Comparison of ENCODE assay signal across 8 cellular contexts in the genomic region with DNA sequence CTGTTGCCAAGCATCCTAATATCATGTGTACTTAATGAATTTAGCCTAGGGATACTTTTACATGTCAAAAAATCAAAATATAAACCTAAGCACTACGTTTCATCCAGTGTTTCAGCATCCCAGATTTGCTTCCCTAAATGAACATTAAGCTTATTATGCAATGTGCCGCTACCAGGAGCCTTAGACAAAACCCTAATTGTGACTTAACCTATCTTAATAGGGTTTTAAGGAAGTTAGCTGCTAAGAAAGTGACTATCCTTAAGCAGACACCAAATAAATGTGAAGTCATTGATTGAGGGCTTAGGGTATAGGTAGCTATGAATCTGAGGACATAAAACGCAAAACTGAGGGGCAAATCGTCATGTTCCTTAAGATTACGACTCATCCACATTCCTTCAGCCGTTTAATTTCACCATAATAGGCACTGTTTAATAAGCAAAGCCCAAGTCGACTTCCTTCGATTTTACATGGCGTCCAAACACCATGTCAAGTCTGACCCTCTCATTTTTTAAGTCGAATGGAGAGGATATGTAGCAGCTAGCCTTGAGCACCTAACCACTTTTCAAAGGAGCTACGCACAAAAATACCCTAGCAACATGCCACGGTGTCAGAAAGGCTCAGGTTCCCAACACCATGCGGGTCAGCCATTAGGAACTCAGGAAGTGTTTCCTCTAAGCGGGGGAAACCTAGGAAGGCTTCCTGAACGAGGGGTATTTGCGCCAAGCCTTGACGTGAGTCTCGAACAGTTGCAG. TPM values are rescaled to one million over a fixed set of nuclear protein-coding genes. Genes with fewer than 3 reads are reported as not detected.
DNase-seq lines count a peak whose midpoint lies in the region; ATAC-seq and TF ChIP-seq lines count a peak whose summit lies in the region.

No MANE protein-coding gene starts in this region.

- WGBS in GM23248 (ENCODE audit: low coverage in 1 of 2, low lambda C conversion rate in 2 of 2, missing lambda C conversion rate in 2 of 2), 2 experiments, result 4 to 5% methylated on average over 18 of the region's 18 CpGs
- 5 to 7% methylated on average over 18 of the region's 18 CpGs for WGBS in esophagus, 2 donors
- 7 to 9% (median 8%) methylated on average over 18 of the region's 18 CpGs for WGBS in ovary, 3 donors

- in situ Hi-C loops in GM23248 (cut with MboI), result no loop called here

- H3K9me3 ChIP-seq in A673 (ENCODE audit: low read depth, low read length, poor library complexity, severe bottlenecking), result no peaks in the 10 kb centered on the region
- H3K9me3 ChIP-seq in GM23248 (ENCODE audit: low read depth), result no peaks in the 10 kb centered on the region
- H3K9me3 ChIP-seq in SJSA1 (replicated peaks), result peaks cover 4% of the 10 kb centered on the region; the same call in 1 of the 2 replicates
- H3K9me3 ChIP-seq in esophagus (ENCODE audit: control insufficient read depth in 2 of 2, insufficient read depth in 1 of 2, low read depth in 1 of 2, low read length in 1 of 2), result no peaks in the 10 kb centered on the region
- H3K9me3 ChIP-seq in ovary, result no peaks in the 10 kb centered on the region

- POLR2A ChIA-PET in A673 (lab: Charles Lee; ENCODE audit: low non-redundant PET), result no interaction called here

- H3K27me3 ChIP-seq in A673 (replicated peaks; ENCODE audit: insufficient read depth, low read depth, low read length, poor library complexity) (no peaks in the 10 kb centered on the region), GM23248 (replicated peaks; ENCODE audit: insufficient read depth) (no peaks in the 10 kb centered on the region), SJSA1 (replicated peaks) (no peaks in the 10 kb centered on the region), esophagus (ENCODE audit: control insufficient read depth in 1 of 2, insufficient read depth in 2 of 2, low read length in 2 of 2) (no peaks in the 10 kb centered on the region), ovary (no peaks in the 10 kb centered on the region)

- TF ChIP-seq POLR2A in ovary (IDR thresholded peaks at IDR 0.05), result no peak

- TF ChIP-seq EP300 in ovary (IDR thresholded peaks at IDR 0.05), result no peak

- intact Hi-C loops in A673 (cut with micrococcal nuclease; ENCODE audit: unreplicated experiment), result loop anchor here (2.0 kb wide), 1 partner anchor 40 kb away; no protein-coding TSS in a partner anchor
- intact Hi-C loops in ovary (cut with DNase I), result loop anchor here in 1 of 4 donors (2.0 kb wide), 1 partner anchor 42 kb away; a partner anchor contains a TSS

- H3F3A ChIP-seq in GM23248 (ENCODE audit: insufficient read depth), result peaks cover 42% of the 10 kb centered on the region

- no peaks in the 10 kb centered on the region for H3K9me2 ChIP-seq in GM23248 (ENCODE audit: insufficient read depth)

- peak overlapping the region; percentile 62 for H2AFZ ChIP-seq in GM23248

- H4K20me1 ChIP-seq in GM23248 (ENCODE audit: insufficient read depth), result peaks cover 33% of the 10 kb centered on the region

- H3K36me3 ChIP-seq in A673 (ENCODE audit: insufficient read depth, low read length, poor library complexity, severe bottlenecking), result peaks cover 3% of the 10 kb centered on the region
- no peaks in the 10 kb centered on the region for H3K36me3 ChIP-seq in GM23248 (ENCODE audit: low read depth)
- H3K36me3 ChIP-seq in SJSA1, result peaks cover 47% of the 10 kb centered on the region
- no peaks in the 10 kb centered on the region for H3K36me3 ChIP-seq in esophagus (ENCODE audit: control insufficient read depth in 2 of 2, insufficient read depth in 2 of 2, low read length in 1 of 2)
- H3K36me3 ChIP-seq in ovary, result no peaks in the 10 kb centered on the region

- H3K4me2 ChIP-seq in GM23248 (ENCODE audit: unreplicated experiment), result peak overlapping the region; percentile 100

- TSS peak; percentile 49 for BruUV-seq in A673 (replicated peaks; lab: Mats Ljungman, UMichigan)

- peak overlapping the region; percentile 99 for H3K9ac ChIP-seq in GM23248

- H3K79me2 ChIP-seq in GM23248 (ENCODE audit: insufficient read depth), result peaks cover 90% of the 10 kb centered on the region

- ATAC-seq in HG03442 (IDR thresholded peaks at IDR 0.05; ENCODE audit: unreplicated experiment) (no peak), GM21723 (IDR thresholded peaks at IDR 0.05; ENCODE audit: unreplicated experiment) (no peak)

- H3K4me3 ChIP-seq in A673 (ENCODE audit: low read depth, low read length, poor library complexity, severe bottlenecking) (peak overlapping the region; percentile 71), GM23248 (peak overlapping the region; percentile 96), SJSA1 (peak overlapping the region; percentile 63), esophagus (ENCODE audit: low read depth in 1 of 2, low read length in 2 of 2) (peak overlapping the region; percentile 58 to 96), ovary (peak overlapping the region; percentile 79)

- H3K27ac ChIP-seq in A673 (ENCODE audit: low read depth, low read length, poor library complexity, severe bottlenecking) (peak overlapping the region; percentile 99), GM23248 (peak overlapping the region; percentile 98), SJSA1 (peak overlapping the region; percentile 93), esophagus (ENCODE audit: low read depth in 2 of 2, low read length in 1 of 2) (peak overlapping the region; percentile 99), ovary (peak overlapping the region; percentile 94 to 99)

- CTCF ChIA-PET in A673 (lab: Charles Lee), result no interaction called here

- peaks cover 32% of the 10 kb centered on the region for H3K4me1 ChIP-seq in A673 (ENCODE audit: insufficient read depth, low read length, poor library complexity, severe bottlenecking)
- peaks cover 54% of the 10 kb centered on the region for H3K4me1 ChIP-seq in GM23248 (ENCODE audit: insufficient read depth)
- H3K4me1 ChIP-seq in SJSA1 (replicated peaks), result peaks cover 34% of the 10 kb centered on the region
- H3K4me1 ChIP-seq in esophagus (ENCODE audit: control insufficient read depth in 2 of 2, insufficient read depth in 2 of 2, low read length in 1 of 2), result peaks cover 0 to 3% of the 10 kb centered on the region in 2 donors
- peaks cover 17% of the 10 kb centered on the region for H3K4me1 ChIP-seq in ovary (ENCODE audit: insufficient read depth)

- no peak for TF ChIP-seq CTCF in A673 (conservative IDR thresholded peaks at IDR 0.05; ENCODE audit: low read depth, low read length)
- no peak for TF ChIP-seq CTCF in ovary (IDR thresholded peaks at IDR 0.05)

- DNase-seq in A673 (ENCODE audit: low spot score) (no peak), GM23248 (peak; percentile 76), SJSA1 (ENCODE audit: low read depth in 1 of 2, low spot score in 2 of 2) (no peak), ovary (no peak), LoVo (ENCODE audit: low spot score) (no peak)

RNA-seq across cellular contexts. Expression of a gene that starts 1.1 kb away (rescaled TPM):
- total RNA-seq in A673 (2021) (510 and 581 TPM in 2 replicates), ovary (100 to 1,000 TPM; 158 to 424 (median 359) TPM)
- 707 and 711 TPM in 2 replicates for total RNA-seq in GM23248 (2014; rRNA removed; shearing (Covaris generic))
- polyA plus RNA-seq in GM23248 (2016; fragmentation: Nextera tagmentation; extraction: Ambion mirVana) (602 and 613 TPM in 2 replicates), esophagus (100 to 1,000 TPM; 158 to 197 TPM), ovary (100 to 1,000 TPM; 145 to 616 TPM)
- total RNA-seq in SJSA1 (2014; rRNA removed; shearing (Covaris generic)), result 306 and 544 TPM in 2 replicates

RNA-seq across cellular contexts. Expression of a gene that starts 1.4 kb away (rescaled TPM):
- 342 and 360 TPM in 2 replicates for total RNA-seq in A673 (2021)
- 480 and 499 TPM in 2 replicates for total RNA-seq in GM23248 (2014; rRNA removed; shearing (Covaris generic))
- 512 and 518 TPM in 2 replicates for polyA plus RNA-seq in GM23248 (2016; fragmentation: Nextera tagmentation; extraction: Ambion mirVana)
- 503 and 517 TPM in 2 replicates for total RNA-seq in SJSA1 (2014; rRNA removed; shearing (Covaris generic))
- polyA plus RNA-seq in esophagus, result 10 to 100 TPM; 63.6 to 95.6 TPM
- 100 to 1,000 TPM; 185 to 394 (median 328) TPM for total RNA-seq in ovary
- 100 to 1,000 TPM; 184 to 403 TPM for polyA plus RNA-seq in ovary

RNA-seq across cellular contexts. Expression of a gene that starts 41.7 kb away (rescaled TPM):
- 53.3 and 72.1 TPM in 2 replicates for total RNA-seq in A673 (2021)
- 39.0 and 45.9 TPM in 2 replicates for total RNA-seq in GM23248 (2014; rRNA removed; shearing (Covaris generic))
- polyA plus RNA-seq in GM23248 (2016; fragmentation: Nextera tagmentation; extraction: Ambion mirVana), result 30.9 and 39.7 TPM in 2 replicates
- 74.3 and 74.5 TPM in 2 replicates for total RNA-seq in SJSA1 (2014; rRNA removed; shearing (Covaris generic))
- polyA plus RNA-seq in esophagus, result 10 to 100 TPM; 13.2 to 19.9 TPM
- 10 to 100 TPM; 25.0 to 62.1 (median 40.7) TPM for total RNA-seq in ovary
- polyA plus RNA-seq in ovary, result 10 to 100 TPM; 13.5 to 27.9 TPM
